In genomic region chr15:22947101-22948000, GRCh38 we compare ENCODE assay signal across 32 cellular contexts. TPM values are rescaled to one million over a fixed set of nuclear protein-coding genes. Genes with fewer than 3 reads are reported as not detected.
DNase-seq lines count a peak whose midpoint lies in the region; FAIRE-seq and TF ChIP-seq lines count a peak whose summit lies in the region.
"Had no signal": no experiment of that assay in that cellular context is flagged by ENCODE, and none has a peak within 500 bp of the region (broad histone marks: within the 10 kb centered on the region; RNA-seq: fewer than 3 reads in every experiment).

No MANE protein-coding gene starts in this region.

- H3K27me3 ChIP-seq in A673 (replicated peaks; ENCODE audit: insufficient read depth, low read depth, low read length, poor library complexity) (no peaks in the 10 kb centered on the region), H1 (replicated peaks in 1 of 4; ENCODE audit: control insufficient read depth in 3 of 4, extremely low read depth in 1 of 4, insufficient read depth in 3 of 4, low read length in 3 of 4) (peaks cover 0 to 13% (median 6%) of the 10 kb centered on the region in 4 experiments; a peak in 3 of 7 replicates)
- H3K27me3 ChIP-seq: cardiac muscle cell, pancreas, testis, vagina had no signal

- H3K9ac ChIP-seq in H1 (replicated peaks in 1 of 4; ENCODE audit: extremely low read depth in 1 of 4, low read depth in 3 of 4, low read length in 3 of 4) (no peak overlapping the region), kidney (ENCODE audit: low read length in 2 of 2) (no peak overlapping the region)

- H3K27me3 Mint-ChIP-seq in osteocyte (ENCODE audit: unreplicated experiment) (no peaks in the 10 kb centered on the region), immature natural killer cell (ENCODE audit: low read depth in 3 of 3) (peaks cover 1 to 4% (median 2%) of the 10 kb centered on the region in 3 donors)

- POLR2A ChIA-PET in A673 (lab: Charles Lee; ENCODE audit: low non-redundant PET): interaction anchor here (0.7 kb wide), 1 partner anchor 18 kb away, joined by 3 read pairs; no protein-coding TSS in a partner anchor
- POLR2A ChIA-PET in H1 (lab: Charles Lee; ENCODE audit: partially characterized antibody): interaction anchor here (1.1 kb wide), 1 partner anchor 15 kb away, joined by 4 read pairs; no protein-coding TSS in a partner anchor

- H3K4me1 Mint-ChIP-seq in osteocyte (ENCODE audit: unreplicated experiment): peaks cover 30% of the 10 kb centered on the region
- H3K4me1 Mint-ChIP-seq in immature natural killer cell: peaks cover 13 to 15% of the 10 kb centered on the region in 2 donors

- no peak overlapping the region for H4K5ac ChIP-seq in H1 (ENCODE audit: insufficient read length, low read depth, low read length)

- no peak overlapping the region for H2BK15ac ChIP-seq in H1 (ENCODE audit: low read length)

- H4K91ac ChIP-seq in H1 (replicated peaks; ENCODE audit: insufficient read length, low read length): no peak overlapping the region

- H3K4me3 Mint-ChIP-seq in osteocyte (ENCODE audit: unreplicated experiment): no peak overlapping the region
- H3K4me3 Mint-ChIP-seq in immature natural killer cell: no peak overlapping the region
- H3K4me3 Mint-ChIP-seq: activated naive CD8-positive, alpha-beta T cell treated with anti-CD3 and anti-CD28 coated beads, Interleukin-2, amount 10 ng/mL, durations not matched to agents 7 days and 5 days; activated T-cell treated with anti-CD3 and anti-CD28 coated beads, Interleukin-2, amount 50 U/mL, for 24 hours; CD8-positive, alpha-beta T cell; effector memory CD8-positive, alpha-beta T cell had no signal

- no peak overlapping the region for H2BK20ac ChIP-seq in H1 (ENCODE audit: low read length)

- BruUV-seq in A673 (replicated peaks; lab: Mats Ljungman, UMichigan): no TSS peak

- TF ChIP-seq CTCF in A673 (conservative IDR thresholded peaks at IDR 0.05; ENCODE audit: low read depth, low read length) (no peak), H1 (IDR thresholded peaks at IDR 0.05; ENCODE audit: control extremely low read depth in 1 of 3, insufficient read depth in 1 of 3, low read depth in 1 of 3, low read length in 3 of 3) (no peak), osteocyte (IDR thresholded peaks at IDR 0.05) (no peak), kidney (IDR thresholded peaks at IDR 0.05; ENCODE audit: borderline replicate concordance, extremely low read depth, insufficient read depth) (no peak), GM10266 (IDR thresholded peaks at IDR 0.05; ENCODE audit: control insufficient read depth, insufficient read depth, low read depth, missing control alignments) (no peak)

- H3K23me2 ChIP-seq in H1 (ENCODE audit: low read depth, low read length): no peaks in the 10 kb centered on the region

- H2AK5ac ChIP-seq in H1 (ENCODE audit: low read depth, low read length): no peak overlapping the region

- H4K20me1 ChIP-seq in H1 (replicated peaks in 1 of 2; ENCODE audit: control insufficient read depth in 1 of 2, insufficient read depth in 2 of 2, low read length in 2 of 2): peaks cover 7 to 27% of the 10 kb centered on the region in 2 experiments

- H3K9me3 ChIP-seq in A673 (ENCODE audit: low read depth, low read length, poor library complexity, severe bottlenecking): no peaks in the 10 kb centered on the region
- H3K9me3 ChIP-seq in H1 (ENCODE audit: insufficient read depth in 2 of 2, low read depth in 1 of 2, low read length in 1 of 2): no peaks in the 10 kb centered on the region
- no peaks in the 10 kb centered on the region for H3K9me3 ChIP-seq in kidney (ENCODE audit: control insufficient read depth in 1 of 2, low read length in 2 of 2)
- H3K9me3 ChIP-seq: A549, pancreas, testis, vagina had no signal

- H3K4me1 ChIP-seq in A673 (ENCODE audit: insufficient read depth, low read length, poor library complexity, severe bottlenecking): peaks cover 36% of the 10 kb centered on the region
- peaks cover 0 to 4% (median 3%) of the 10 kb centered on the region in 4 experiments; a peak in 3 of 7 replicates for H3K4me1 ChIP-seq in H1 (replicated peaks in 1 of 4; ENCODE audit: control insufficient read depth in 3 of 4, insufficient read depth in 4 of 4, low read length in 3 of 4)
- peaks cover 0 to 11% of the 10 kb centered on the region in 2 donors for H3K4me1 ChIP-seq in kidney (ENCODE audit: control insufficient read depth in 1 of 2, insufficient read depth in 1 of 2, low read depth in 1 of 2, low read length in 2 of 2)
- H3K4me1 ChIP-seq: A549 had no signal

- intact Hi-C loops in A673 (cut with micrococcal nuclease; ENCODE audit: unreplicated experiment): no loop called here
- intact Hi-C loops in kidney (cut with DNase I): no loop called here

- H4K8ac ChIP-seq in H1 (ENCODE audit: extremely low read depth, insufficient read depth, low read length): 0 out of 2 replicates have a peak overlapping the region, but pooled peaks have one; percentile 86

- peak overlapping the region; percentile 7 for H3K27ac Mint-ChIP-seq in osteocyte (ENCODE audit: unreplicated experiment)
- H3K27ac Mint-ChIP-seq in immature natural killer cell: no peak overlapping the region
- H3K27ac Mint-ChIP-seq: activated naive CD8-positive, alpha-beta T cell treated with anti-CD3 and anti-CD28 coated beads, Interleukin-2, amount 10 ng/mL, durations not matched to agents 7 days and 5 days; activated T-cell treated with anti-CD3 and anti-CD28 coated beads, Interleukin-2, amount 50 U/mL, for 24 hours; CD8-positive, alpha-beta T cell; naive thymus-derived CD4-positive, alpha-beta T cell had no signal

- no peaks in the 10 kb centered on the region for H3K9me3 Mint-ChIP-seq in osteocyte (ENCODE audit: unreplicated experiment)
- no peaks in the 10 kb centered on the region for H3K9me3 Mint-ChIP-seq in immature natural killer cell
- H3K9me3 Mint-ChIP-seq: activated naive CD8-positive, alpha-beta T cell treated with anti-CD3 and anti-CD28 coated beads, Interleukin-2, amount 10 ng/mL, durations not matched to agents 7 days and 5 days; activated T-cell treated with anti-CD3 and anti-CD28 coated beads, Interleukin-2, amount 50 U/mL, for 24 hours; CD8-positive, alpha-beta T cell; effector memory CD8-positive, alpha-beta T cell; IgD-negative memory B cell; naive thymus-derived CD4-positive, alpha-beta T cell had no signal

- no peak overlapping the region; the same call in 1 of the 2 replicates for H3K18ac ChIP-seq in H1 (ENCODE audit: extremely low read depth, low read length)

- no peak overlapping the region for H3K14ac ChIP-seq in H1 (ENCODE audit: insufficient read length)

- TF ChIP-seq EP300 in H1 (IDR thresholded peaks at IDR 0.05; ENCODE audit: borderline replicate concordance in 1 of 2, low read depth in 2 of 2, low read length in 2 of 2): no peak

- no peak for TF ChIP-seq RAD21 in H1 (IDR thresholded peaks at IDR 0.05 in 1 of 2, conservative IDR thresholded peaks at IDR 0.05 in 1 of 2; ENCODE audit: low read depth in 2 of 2, low read length in 2 of 2)

- no peak overlapping the region for H2BK5ac ChIP-seq in H1 (ENCODE audit: low read depth, low read length)

- H3K27ac ChIP-seq in A673 (ENCODE audit: low read depth, low read length, poor library complexity, severe bottlenecking) (peak overlapping the region; percentile 65), H1 (ENCODE audit: low read depth, low read length) (no peak overlapping the region), kidney (ENCODE audit: low read depth in 2 of 2, low read length in 2 of 2) (no peak overlapping the region)
- H3K27ac ChIP-seq: A549, cardiac muscle cell, pancreas, vagina had no signal

- H3K4ac ChIP-seq in H1 (replicated peaks; ENCODE audit: insufficient read length, low read depth, low read length): no peak overlapping the region

- no peak overlapping the region for H3K4me2 ChIP-seq in H1 (ENCODE audit: insufficient read depth in 1 of 2, low read depth in 2 of 2, low read length in 2 of 2)
- H3K4me2 ChIP-seq: A549 had no signal

- H3K36me3 Mint-ChIP-seq in osteocyte (ENCODE audit: unreplicated experiment) (peaks cover 11% of the 10 kb centered on the region), immature natural killer cell (peaks cover 0 to 4% (median 0%) of the 10 kb centered on the region in 3 donors)
- H3K36me3 Mint-ChIP-seq: activated naive CD8-positive, alpha-beta T cell treated with anti-CD3 and anti-CD28 coated beads, Interleukin-2, amount 10 ng/mL, durations not matched to agents 7 days and 5 days; CD8-positive, alpha-beta T cell had no signal

- 91% methylated on average over 24 of the region's 27 CpGs; no CpG with 5 or more reads in 1 of the 2 experiments for WGBS in H1 (ENCODE audit: extremely low coverage in 1 of 2, insufficient coverage in 1 of 2, insufficient read length in 1 of 2, insufficient replicate concordance in 2 of 2, low coverage in 1 of 2, low lambda C conversion rate in 2 of 2, missing lambda C conversion rate in 1 of 2), 2 experiments

- H3K79me1 ChIP-seq in H1 (ENCODE audit: low read depth, low read length): peaks cover 2% of the 10 kb centered on the region; the same call in 1 of the 2 replicates

- H2AFZ ChIP-seq in H1 (ENCODE audit: low read length): no peak overlapping the region

- no peak overlapping the region for H2BK120ac ChIP-seq in H1 (replicated peaks; ENCODE audit: low read depth, low read length)

- no peak for DNase-seq in A673 (ENCODE audit: low spot score)
- DNase-seq in NCI-H2171 (lab: John Stamatoyannopoulos, UW): peak; percentile 62
- no peak for DNase-seq in H1 (ENCODE audit: low read depth in 1 of 2, low spot score in 2 of 2)
- no peak for DNase-seq in osteocyte (ENCODE audit: extremely low spot score, unreplicated experiment)
- no peak for DNase-seq in kidney
- no peak for DNase-seq in NCI-H1048 (lab: John Stamatoyannopoulos, UW)
- DNase-seq in GM10266 (ENCODE audit: extremely low spot score): no peak
- no peak for DNase-seq in immature natural killer cell
- DNase-seq: activated CD4-positive, alpha-beta T cell treated with anti-CD3 and anti-CD28 coated beads, Interleukin-2, amount 50 U/mL, for 1 hour; activated CD4-positive, CD25-positive, alpha-beta regulatory T cell; activated gamma-delta T cell; activated naive CD8-positive, alpha-beta T cell treated with anti-CD3 and anti-CD28 coated beads, Interleukin-2, amount 10 ng/mL, durations not matched to agents 7 days and 5 days; activated T-cell treated with anti-CD3 and anti-CD28 coated beads, Interleukin-2, amount 50 U/mL, for 24 hours; AML-193; CD8-positive, alpha-beta T cell; DMS 273 treated with DMSO at 0.1 percent for 48 hours; effector memory CD8-positive, alpha-beta T cell; HCEC 1CT; naive thymus-derived CD4-positive, alpha-beta T cell; NCI-H146; NCI-H510A; RPMI8226; small intestine; stimulated activated naive CD8-positive, alpha-beta T cell treated with anti-CD3 and anti-CD28 coated beads, Interleukin-15, Interleukin-2, amounts not matched to agents 100 U/mL and 50 U/mL, for 24 hours; testis had no signal

- no peak overlapping the region for H3K56ac ChIP-seq in H1 (replicated peaks; ENCODE audit: insufficient read length, low read depth, low read length)

- no peak overlapping the region for H2BK12ac ChIP-seq in H1 (ENCODE audit: low read depth, low read length)

- no peak for TF ChIP-seq POLR2A in H1 (IDR thresholded peaks at IDR 0.05; ENCODE audit: control extremely low read depth in 1 of 2, low read depth in 2 of 2, low read length in 2 of 2)

- CTCF ChIA-PET in A673 (lab: Charles Lee) (no interaction called here), H1 (lab: Charles Lee; ENCODE audit: partially characterized antibody) (interaction anchor here (0.9 to 1.4 kb wide), 3 partner anchors 16 to 89 kb away, joined by 3 read pairs; no protein-coding TSS in a partner anchor)

- H3K23ac ChIP-seq in H1 (ENCODE audit: insufficient read length): no peak overlapping the region

- H3K36me3 ChIP-seq in A673 (ENCODE audit: insufficient read depth, low read length, poor library complexity, severe bottlenecking) (peaks cover 17% of the 10 kb centered on the region), H1 (ENCODE audit: control insufficient read depth in 2 of 4, insufficient read depth in 4 of 4, low read length in 3 of 4) (peaks cover 0 to 4% (median 2%) of the 10 kb centered on the region in 4 experiments; a peak in 2 of 8 replicates), kidney (ENCODE audit: control insufficient read depth in 1 of 2, insufficient read depth in 2 of 2, low read length in 2 of 2) (peaks cover 12 to 21% of the 10 kb centered on the region in 2 donors)

- H3K4me3 ChIP-seq in A673 (ENCODE audit: low read depth, low read length, poor library complexity, severe bottlenecking): no peak overlapping the region
- no peak overlapping the region for H3K4me3 ChIP-seq in H1 (ENCODE audit: extremely low read depth in 1 of 4, insufficient read depth in 2 of 4, low read depth in 3 of 4, low read length in 4 of 4)
- H3K4me3 ChIP-seq in kidney (ENCODE audit: low read length in 2 of 2): no peak overlapping the region
- H3K4me3 ChIP-seq: A549, cardiac muscle cell, coronary artery, pancreas, testis, vagina had no signal

- FAIRE-seq in H1 (lab: Jason Lieb, UNC): no peak
- FAIRE-seq in kidney (lab: Jason Lieb, UNC): no peak
- FAIRE-seq: A549, GM12891, pancreas, small intestine had no signal

- H3K79me2 ChIP-seq in H1 (ENCODE audit: control insufficient read depth in 1 of 2, insufficient read depth in 2 of 2, low read length in 2 of 2): peaks cover 0 to 13% of the 10 kb centered on the region in 2 experiments; a peak in 2 of 4 replicates

RNA-seq across cellular contexts. Expression of gene CYFIP1, which starts 32.8 kb away (rescaled TPM):
- total RNA-seq in A673 (2021) (112 and 128 TPM in 2 replicates), osteocyte (118 TPM in 2 replicates), kidney (143 TPM)
- 81.7 and 82.2 TPM in 2 replicates for total RNA-seq in H1 (2021; fragmentation: NEBNext Ultra II Directional; extraction: Animal tissue kit (Norgen Biotek cat#: 25700))
- polyA plus RNA-seq in H1 (2011; rRNA removed) (38.6 and 49.8 TPM in 2 replicates), kidney (ENCODE audit: insufficient read depth, low read depth, low replicate concordance) (32.3 TPM), immature natural killer cell (1 to 10 TPM; 3.4 to 5.6 (median 3.7) TPM)
- polyA plus RNA-seq in H1 (2011; cell fraction: cytosol; rRNA removed): 39.1 TPM
- 51.3 TPM for polyA plus RNA-seq in H1 (2011; cell fraction: nucleus; rRNA removed)
- 38.5 to 52.3 TPM (median 48.5 TPM) in 4 replicates for polyA plus RNA-seq in H1 (2012, experiment 1 of 2)
- polyA plus RNA-seq in H1 (2012, experiment 2 of 2): 22.2 TPM
- 31.3 TPM for polyA plus RNA-seq in H1 (2013, experiment 1 of 2)
- 28.0 TPM for polyA plus RNA-seq in H1 (2013, experiment 2 of 2)
- polyA minus RNA-seq in H1 (2011; rRNA and poly(A)+ RNA removed): 92.3 and 92.5 TPM in 2 replicates
- polyA minus RNA-seq in H1 (2011; cell fraction: cytosol; rRNA and poly(A)+ RNA removed): 21.3 TPM
- 34.5 TPM for polyA minus RNA-seq in H1 (2011; cell fraction: nucleus; rRNA and poly(A)+ RNA removed)
